Comparison of ENCODE assay signal across 1 cellular context in the genomic region with DNA sequence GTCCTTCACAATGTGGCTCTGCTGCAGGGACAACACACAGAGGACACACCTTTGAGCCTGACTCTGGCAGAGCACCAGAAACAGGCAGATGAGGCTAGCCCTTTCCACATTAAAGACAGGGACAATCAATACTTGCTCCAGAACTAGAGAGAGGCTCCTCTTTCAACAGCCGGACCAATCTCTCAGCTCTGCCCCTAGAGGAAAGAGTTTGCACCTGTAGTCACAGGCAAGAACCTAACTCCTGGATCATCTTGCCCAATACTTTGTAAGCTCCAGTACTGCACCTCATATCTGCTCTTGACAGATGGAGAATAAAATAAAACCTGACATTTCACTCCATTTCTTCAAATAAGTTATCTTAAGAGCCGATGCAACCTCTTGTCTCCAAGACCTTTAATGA.
TF ChIP-seq lines count a peak whose summit lies in the region.

No MANE protein-coding gene starts in this region.

TF ChIP-seq in HepG2, 621 proteins besides CTCF, POLR2A, EP300 and RAD21:
- TF ChIP-seq, protein P1, sequence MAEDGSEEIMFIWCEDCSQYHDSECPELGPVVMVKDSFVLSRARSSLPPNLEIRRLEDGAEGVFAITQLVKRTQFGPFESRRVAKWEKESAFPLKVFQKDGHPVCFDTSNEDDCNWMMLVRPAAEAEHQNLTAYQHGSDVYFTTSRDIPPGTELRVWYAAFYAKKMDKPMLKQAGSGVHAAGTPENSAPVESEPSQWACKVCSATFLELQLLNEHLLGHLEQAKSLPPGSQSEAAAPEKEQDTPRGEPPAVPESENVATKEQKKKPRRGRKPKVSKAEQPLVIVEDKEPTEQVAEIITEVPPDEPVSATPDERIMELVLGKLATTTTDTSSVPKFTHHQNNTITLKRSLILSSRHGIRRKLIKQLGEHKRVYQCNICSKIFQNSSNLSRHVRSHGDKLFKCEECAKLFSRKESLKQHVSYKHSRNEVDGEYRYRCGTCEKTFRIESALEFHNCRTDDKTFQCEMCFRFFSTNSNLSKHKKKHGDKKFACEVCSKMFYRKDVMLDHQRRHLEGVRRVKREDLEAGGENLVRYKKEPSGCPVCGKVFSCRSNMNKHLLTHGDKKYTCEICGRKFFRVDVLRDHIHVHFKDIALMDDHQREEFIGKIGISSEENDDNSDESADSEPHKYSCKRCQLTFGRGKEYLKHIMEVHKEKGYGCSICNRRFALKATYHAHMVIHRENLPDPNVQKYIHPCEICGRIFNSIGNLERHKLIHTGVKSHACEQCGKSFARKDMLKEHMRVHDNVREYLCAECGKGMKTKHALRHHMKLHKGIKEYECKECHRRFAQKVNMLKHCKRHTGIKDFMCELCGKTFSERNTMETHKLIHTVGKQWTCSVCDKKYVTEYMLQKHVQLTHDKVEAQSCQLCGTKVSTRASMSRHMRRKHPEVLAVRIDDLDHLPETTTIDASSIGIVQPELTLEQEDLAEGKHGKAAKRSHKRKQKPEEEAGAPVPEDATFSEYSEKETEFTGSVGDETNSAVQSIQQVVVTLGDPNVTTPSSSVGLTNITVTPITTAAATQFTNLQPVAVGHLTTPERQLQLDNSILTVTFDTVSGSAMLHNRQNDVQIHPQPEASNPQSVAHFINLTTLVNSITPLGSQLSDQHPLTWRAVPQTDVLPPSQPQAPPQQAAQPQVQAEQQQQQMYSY (CRISPR knock-in tag; IDR thresholded peaks at IDR 0.05), result no peak
- TF ChIP-seq CEBPG (CRISPR knock-in tag; IDR thresholded peaks at IDR 0.05) (0 out of 2 replicates have a peak, but pooled peaks have one; percentile 25), ARID5B (CRISPR knock-in tag; IDR thresholded peaks at IDR 0.05) (no peak), CEBPB (IDR thresholded peaks at IDR 0.05; ENCODE audit: borderline replicate concordance, low read depth, low read length) (peak; percentile 62; the same call in 1 of the 2 replicates)
